ENCODE assay signal across 27 cellular contexts in genomic region chr4:64846417-64846816, GRCh38.
DNase-seq lines count a peak whose midpoint lies in the region; ATAC-seq, FAIRE-seq and TF ChIP-seq lines count a peak whose summit lies in the region.
"Had no signal": no experiment of that assay in that cellular context is flagged by ENCODE, and none has a peak within 500 bp of the region (broad histone marks: within the 10 kb centered on the region; RNA-seq: fewer than 3 reads in every experiment).

No MANE protein-coding gene starts in this region.

- POLR2A ChIA-PET in PC-3 (lab: Charles Lee; ENCODE audit: unreplicated experiment) = no interaction called here

- peak overlapping the region; percentile 55 for H3K27ac ChIP-seq in PC-3 (ENCODE audit: low read length)
- H3K27ac ChIP-seq in astrocyte (ENCODE audit: low read depth, low read length) = no peak overlapping the region
- H3K27ac ChIP-seq in brain microvascular endothelial cell = no peak overlapping the region
- H3K27ac ChIP-seq: 22Rv1, A549, BLaER1 had no signal

- no peaks in the 10 kb centered on the region for H3K4me1 Mint-ChIP-seq in astrocyte (ENCODE audit: low read depth, unreplicated experiment)
- H3K4me1 Mint-ChIP-seq: CD14-positive monocyte; CD4-positive, alpha-beta memory T cell; CD4-positive, CD25-positive, alpha-beta regulatory T cell; CD8-positive, alpha-beta memory T cell had no signal

- H3K27me3 ChIP-seq in Loucy (ENCODE audit: insufficient read depth, low read length, poor library complexity, severe bottlenecking) = no peaks in the 10 kb centered on the region
- H3K27me3 ChIP-seq in PC-3 (ENCODE audit: low read length) = no peaks in the 10 kb centered on the region
- H3K27me3 ChIP-seq in astrocyte (ENCODE audit: insufficient read depth, low read length) = no peaks in the 10 kb centered on the region
- no peaks in the 10 kb centered on the region for H3K27me3 ChIP-seq in brain microvascular endothelial cell (replicated peaks)
- H3K27me3 ChIP-seq: BE2C, BLaER1 had no signal

- H3K9me3 ChIP-seq in Loucy (ENCODE audit: insufficient read depth, low read depth, low read length) (no peaks in the 10 kb centered on the region), PC-3 (ENCODE audit: low read length) (no peaks in the 10 kb centered on the region), astrocyte (ENCODE audit: insufficient read depth, low read depth, low read length) (no peaks in the 10 kb centered on the region)
- H3K9me3 ChIP-seq: A549, BE2C, BLaER1, Caco-2 had no signal

- H3K4me1 ChIP-seq in Loucy (ENCODE audit: insufficient read depth, low read length, poor library complexity, severe bottlenecking) (no peaks in the 10 kb centered on the region), PC-3 (ENCODE audit: insufficient read depth, low read length) (peaks cover 23% of the 10 kb centered on the region; the same call in 1 of the 2 replicates), astrocyte (ENCODE audit: insufficient read depth, low read length) (no peaks in the 10 kb centered on the region)
- H3K4me1 ChIP-seq: A549, BE2C, BLaER1, Caco-2 had no signal

- H3K4me3 ChIP-seq in Loucy (ENCODE audit: low read length, poor library complexity, severe bottlenecking) (no peak overlapping the region), PC-3 (ENCODE audit: low read length) (no peak overlapping the region), astrocyte (ENCODE audit: insufficient read depth, low read depth, low read length) (no peak overlapping the region), brain microvascular endothelial cell (ENCODE audit: low read depth, low read length) (no peak overlapping the region)
- H3K4me3 ChIP-seq: A549, BLaER1 had no signal

- H3K9me3 Mint-ChIP-seq in astrocyte (ENCODE audit: unreplicated experiment) = no peaks in the 10 kb centered on the region

- in situ Hi-C loops in brain microvascular endothelial cell (cut with HindIII; ENCODE audit: low pct_ligation_motif_present, low sequenced_read_pairs) = no loop called here

- no peaks in the 10 kb centered on the region for H3K27me3 Mint-ChIP-seq in astrocyte (ENCODE audit: low read depth, unreplicated experiment)
- H3K27me3 Mint-ChIP-seq: CD4-positive, alpha-beta memory T cell; CD4-positive, CD25-positive, alpha-beta regulatory T cell; CD8-positive, alpha-beta memory T cell had no signal

- DNase-seq in DMS53 (lab: John Stamatoyannopoulos, UW) (peak; percentile 2), DMS53 treated with DMSO at 0.1 percent for 48 hours (lab: John Stamatoyannopoulos, UW; ENCODE audit: unreplicated experiment) (no peak), PC-3 (peak; percentile 69), astrocyte (ENCODE audit: low read depth) (peak; percentile 6), activated gamma-delta T cell treated with Interleukin-2 at 50 U/mL for 16 hours (no peak), brain microvascular endothelial cell (no peak), DMS 273 treated with DMSO at 0.1 percent for 48 hours (lab: John Stamatoyannopoulos, UW) (no peak)
- DNase-seq: ACHN; BE2C; C1 segment of cervical spinal cord; Caco-2; Calu3; CD4-positive, CD25-positive, alpha-beta regulatory T cell; CD8-positive, alpha-beta memory T cell; DMS153; DMS79; GF-D8 had no signal

- H3K4me3 Mint-ChIP-seq in astrocyte (ENCODE audit: unreplicated experiment) = no peak overlapping the region
- H3K4me3 Mint-ChIP-seq: CD14-positive monocyte; CD4-positive, alpha-beta memory T cell; CD4-positive, CD25-positive, alpha-beta regulatory T cell; CD8-positive, alpha-beta memory T cell had no signal

- ATAC-seq in PC-3 = peak; percentile 97
- ATAC-seq: A549 had no signal

- H3K36me3 Mint-ChIP-seq in astrocyte (ENCODE audit: low read depth, unreplicated experiment) = no peaks in the 10 kb centered on the region
- H3K36me3 Mint-ChIP-seq: CD14-positive monocyte; CD4-positive, alpha-beta memory T cell; CD4-positive, CD25-positive, alpha-beta regulatory T cell; CD8-positive, alpha-beta memory T cell had no signal

- FAIRE-seq in astrocyte (lab: Jason Lieb, UNC) = no peak
- FAIRE-seq: A549, D721Med, G401.6, GM12891, GM19239 had no signal

- H3K27ac Mint-ChIP-seq in astrocyte (ENCODE audit: unreplicated experiment) = no peak overlapping the region
- H3K27ac Mint-ChIP-seq: CD14-positive monocyte; CD4-positive, alpha-beta memory T cell; CD4-positive, CD25-positive, alpha-beta regulatory T cell; CD8-positive, alpha-beta memory T cell had no signal

- H3K79me2 ChIP-seq in Loucy (ENCODE audit: insufficient read depth, low read length) (no peaks in the 10 kb centered on the region), PC-3 (ENCODE audit: low read length) (no peaks in the 10 kb centered on the region), astrocyte (ENCODE audit: insufficient read depth, low read length) (no peaks in the 10 kb centered on the region)

- CTCF ChIA-PET in PC-3 (lab: Charles Lee) = no interaction called here

- H3K9ac ChIP-seq in Loucy (ENCODE audit: low read depth, low read length, poor library complexity, severe bottlenecking) (no peak overlapping the region), PC-3 (ENCODE audit: low read length) (no peak overlapping the region), astrocyte (ENCODE audit: low read length) (no peak overlapping the region)
- H3K9ac ChIP-seq: BLaER1 had no signal

- BruUV-seq in PC-3 (replicated peaks; lab: Mats Ljungman, UMichigan) = no TSS peak

- H3F3A ChIP-seq in Loucy (ENCODE audit: low read depth) = no peaks in the 10 kb centered on the region
- H3F3A ChIP-seq in PC-3 (ENCODE audit: low read length, unreplicated experiment) = no peaks in the 10 kb centered on the region

- H2AFZ ChIP-seq in Loucy (ENCODE audit: low read length) (peak overlapping the region; percentile 13; the same call in 1 of the 2 replicates), PC-3 (ENCODE audit: low read length) (no peak overlapping the region), astrocyte (ENCODE audit: low read depth, low read length) (no peak overlapping the region)

- H4K20me1 ChIP-seq in Loucy (ENCODE audit: insufficient read depth, low read length, poor library complexity, severe bottlenecking) (no peaks in the 10 kb centered on the region), PC-3 (ENCODE audit: low read length) (no peaks in the 10 kb centered on the region), astrocyte (ENCODE audit: insufficient read depth, low read length) (no peaks in the 10 kb centered on the region)
- H4K20me1 ChIP-seq: BLaER1 had no signal

- intact Hi-C loops in PC-3 (cut with micrococcal nuclease) = no loop called here

- H3K4me2 ChIP-seq in Loucy (ENCODE audit: low read depth, low read length, poor library complexity, severe bottlenecking) = no peak overlapping the region
- H3K4me2 ChIP-seq in PC-3 (ENCODE audit: low read length) = no peak overlapping the region
- H3K4me2 ChIP-seq in astrocyte (ENCODE audit: low read length) = no peak overlapping the region
- H3K4me2 ChIP-seq: A549, BLaER1 had no signal

- no peaks in the 10 kb centered on the region for H3K36me3 ChIP-seq in Loucy (ENCODE audit: insufficient read depth, low read length)
- no peaks in the 10 kb centered on the region for H3K36me3 ChIP-seq in PC-3 (ENCODE audit: low read depth, low read length)
- no peaks in the 10 kb centered on the region for H3K36me3 ChIP-seq in astrocyte (ENCODE audit: insufficient read depth, low read length)
- H3K36me3 ChIP-seq in brain microvascular endothelial cell (replicated peaks) = no peaks in the 10 kb centered on the region
- H3K36me3 ChIP-seq: BE2C, BLaER1 had no signal

- no peak for TF ChIP-seq CTCF in Loucy (conservative IDR thresholded peaks at IDR 0.05; ENCODE audit: low read length)
- TF ChIP-seq CTCF in PC-3 (conservative IDR thresholded peaks at IDR 0.05; ENCODE audit: low read depth, low read length) = no peak
- TF ChIP-seq CTCF in astrocyte (IDR thresholded peaks at IDR 0.05; ENCODE audit: insufficient read depth, low read depth, low read length) = no peak
- TF ChIP-seq CTCF in brain microvascular endothelial cell (IDR thresholded peaks at IDR 0.05; ENCODE audit: low read depth, low read length, missing control alignments) = no peak

- H3K9me2 ChIP-seq in Loucy (replicated peaks; ENCODE audit: low read depth, low read length) = no peaks in the 10 kb centered on the region
- H3K9me2 ChIP-seq in PC-3 (replicated peaks; ENCODE audit: low read length) = no peaks in the 10 kb centered on the region

Comparison
In these comparisons a context has a peak if more than half of its experiments do, and no peak if none do; other contexts are left out.
1. DNase-seq: peak in DMS53 (single experiment), PC-3 (single experiment) and astrocyte (single experiment); none in DMS53 treated with DMSO at 0.1 percent for 48 hours (single experiment), activated gamma-delta T cell treated with Interleukin-2 at 50 U/mL for 16 hours (single experiment), brain microvascular endothelial cell (single experiment) and DMS 273 treated with DMSO at 0.1 percent for 48 hours (single experiment).